In the genomic region with DNA sequence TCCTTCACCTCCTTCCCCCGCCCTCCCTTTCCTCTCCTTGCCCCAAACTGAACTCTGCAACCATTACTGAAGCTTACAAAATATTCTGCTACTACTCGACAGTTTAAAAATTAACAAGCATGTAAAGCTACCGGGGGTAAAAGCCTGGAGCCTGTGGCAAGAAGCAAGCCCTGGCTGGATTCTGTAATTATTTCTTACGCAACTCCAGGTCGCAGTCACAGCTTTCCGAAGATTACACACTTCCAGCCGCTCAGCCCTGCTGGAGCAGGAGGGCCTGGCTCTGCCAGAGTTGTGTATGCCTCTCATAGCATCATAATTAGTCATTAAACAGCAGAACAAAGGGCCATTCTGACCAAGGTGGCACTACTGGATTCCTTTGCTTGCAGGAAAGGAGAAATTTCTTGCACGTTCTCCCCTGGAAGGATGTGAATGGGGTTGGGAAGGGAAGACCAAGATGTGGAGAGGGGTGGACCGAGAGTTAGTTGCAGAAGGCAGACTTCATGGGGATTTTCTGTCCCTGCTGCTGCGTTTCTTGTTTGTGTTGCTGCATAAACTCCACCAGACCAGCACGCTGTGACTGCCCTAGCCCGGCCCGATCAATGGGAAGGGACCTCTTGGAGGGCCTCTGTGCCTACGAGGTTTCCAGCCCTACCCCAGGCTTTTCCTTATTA, we compare ENCODE assay signal across 1 cellular context.
TF ChIP-seq lines count a peak whose summit lies in the region.

No MANE protein-coding gene starts in this region.

TF ChIP-seq in HepG2, 621 proteins besides CTCF, POLR2A, EP300 and RAD21 (continued from another document and continues in another):
- TF ChIP-seq, protein P1, sequence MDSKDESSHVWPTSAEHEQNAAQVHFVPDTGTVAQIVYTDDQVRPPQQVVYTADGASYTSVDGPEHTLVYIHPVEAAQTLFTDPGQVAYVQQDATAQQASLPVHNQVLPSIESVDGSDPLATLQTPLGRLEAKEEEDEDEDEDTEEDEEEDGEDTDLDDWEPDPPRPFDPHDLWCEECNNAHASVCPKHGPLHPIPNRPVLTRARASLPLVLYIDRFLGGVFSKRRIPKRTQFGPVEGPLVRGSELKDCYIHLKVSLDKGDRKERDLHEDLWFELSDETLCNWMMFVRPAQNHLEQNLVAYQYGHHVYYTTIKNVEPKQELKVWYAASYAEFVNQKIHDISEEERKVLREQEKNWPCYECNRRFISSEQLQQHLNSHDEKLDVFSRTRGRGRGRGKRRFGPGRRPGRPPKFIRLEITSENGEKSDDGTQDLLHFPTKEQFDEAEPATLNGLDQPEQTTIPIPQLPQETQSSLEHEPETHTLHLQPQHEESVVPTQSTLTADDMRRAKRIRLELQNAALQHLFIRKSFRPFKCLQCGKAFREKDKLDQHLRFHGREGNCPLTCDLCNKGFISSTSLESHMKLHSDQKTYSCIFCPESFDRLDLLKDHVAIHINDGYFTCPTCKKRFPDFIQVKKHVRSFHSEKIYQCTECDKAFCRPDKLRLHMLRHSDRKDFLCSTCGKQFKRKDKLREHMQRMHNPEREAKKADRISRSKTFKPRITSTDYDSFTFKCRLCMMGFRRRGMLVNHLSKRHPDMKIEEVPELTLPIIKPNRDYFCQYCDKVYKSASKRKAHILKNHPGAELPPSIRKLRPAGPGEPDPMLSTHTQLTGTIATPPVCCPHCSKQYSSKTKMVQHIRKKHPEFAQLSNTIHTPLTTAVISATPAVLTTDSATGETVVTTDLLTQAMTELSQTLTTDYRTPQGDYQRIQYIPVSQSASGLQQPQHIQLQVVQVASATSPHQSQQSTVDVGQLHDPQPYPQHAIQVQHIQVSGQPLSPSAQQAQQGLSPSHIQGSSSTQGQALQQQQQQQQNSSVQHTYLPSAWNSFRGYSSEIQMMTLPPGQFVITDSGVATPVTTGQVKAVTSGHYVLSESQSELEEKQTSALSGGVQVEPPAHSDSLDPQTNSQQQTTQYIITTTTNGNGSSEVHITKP (CRISPR knock-in tag; IDR thresholded peaks at IDR 0.05; ENCODE audit: low read depth): peak; percentile 82; the same call in 1 of the 2 replicates
- TF ChIP-seq, protein P2, sequence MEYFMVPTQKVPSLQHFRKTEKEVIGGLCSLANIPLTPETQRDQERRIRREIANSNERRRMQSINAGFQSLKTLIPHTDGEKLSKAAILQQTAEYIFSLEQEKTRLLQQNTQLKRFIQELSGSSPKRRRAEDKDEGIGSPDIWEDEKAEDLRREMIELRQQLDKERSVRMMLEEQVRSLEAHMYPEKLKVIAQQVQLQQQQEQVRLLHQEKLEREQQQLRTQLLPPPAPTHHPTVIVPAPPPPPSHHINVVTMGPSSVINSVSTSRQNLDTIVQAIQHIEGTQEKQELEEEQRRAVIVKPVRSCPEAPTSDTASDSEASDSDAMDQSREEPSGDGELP (IDR thresholded peaks at IDR 0.05; ENCODE audit: borderline replicate concordance, low read depth): peak; percentile 95
- no peak for TF ChIP-seq ZBTB1 (CRISPR knock-in tag; IDR thresholded peaks at IDR 0.05; ENCODE audit: borderline replicate concordance)
- no peak for TF ChIP-seq CC2D1A (CRISPR knock-in tag; IDR thresholded peaks at IDR 0.05)
- no peak for TF ChIP-seq ZFP36 (IDR thresholded peaks at IDR 0.05; ENCODE audit: borderline replicate concordance, low read depth, low read length, partially characterized antibody)
- no peak for TF ChIP-seq MAFG (CRISPR knock-in tag; IDR thresholded peaks at IDR 0.05)
- TF ChIP-seq, protein P3, sequence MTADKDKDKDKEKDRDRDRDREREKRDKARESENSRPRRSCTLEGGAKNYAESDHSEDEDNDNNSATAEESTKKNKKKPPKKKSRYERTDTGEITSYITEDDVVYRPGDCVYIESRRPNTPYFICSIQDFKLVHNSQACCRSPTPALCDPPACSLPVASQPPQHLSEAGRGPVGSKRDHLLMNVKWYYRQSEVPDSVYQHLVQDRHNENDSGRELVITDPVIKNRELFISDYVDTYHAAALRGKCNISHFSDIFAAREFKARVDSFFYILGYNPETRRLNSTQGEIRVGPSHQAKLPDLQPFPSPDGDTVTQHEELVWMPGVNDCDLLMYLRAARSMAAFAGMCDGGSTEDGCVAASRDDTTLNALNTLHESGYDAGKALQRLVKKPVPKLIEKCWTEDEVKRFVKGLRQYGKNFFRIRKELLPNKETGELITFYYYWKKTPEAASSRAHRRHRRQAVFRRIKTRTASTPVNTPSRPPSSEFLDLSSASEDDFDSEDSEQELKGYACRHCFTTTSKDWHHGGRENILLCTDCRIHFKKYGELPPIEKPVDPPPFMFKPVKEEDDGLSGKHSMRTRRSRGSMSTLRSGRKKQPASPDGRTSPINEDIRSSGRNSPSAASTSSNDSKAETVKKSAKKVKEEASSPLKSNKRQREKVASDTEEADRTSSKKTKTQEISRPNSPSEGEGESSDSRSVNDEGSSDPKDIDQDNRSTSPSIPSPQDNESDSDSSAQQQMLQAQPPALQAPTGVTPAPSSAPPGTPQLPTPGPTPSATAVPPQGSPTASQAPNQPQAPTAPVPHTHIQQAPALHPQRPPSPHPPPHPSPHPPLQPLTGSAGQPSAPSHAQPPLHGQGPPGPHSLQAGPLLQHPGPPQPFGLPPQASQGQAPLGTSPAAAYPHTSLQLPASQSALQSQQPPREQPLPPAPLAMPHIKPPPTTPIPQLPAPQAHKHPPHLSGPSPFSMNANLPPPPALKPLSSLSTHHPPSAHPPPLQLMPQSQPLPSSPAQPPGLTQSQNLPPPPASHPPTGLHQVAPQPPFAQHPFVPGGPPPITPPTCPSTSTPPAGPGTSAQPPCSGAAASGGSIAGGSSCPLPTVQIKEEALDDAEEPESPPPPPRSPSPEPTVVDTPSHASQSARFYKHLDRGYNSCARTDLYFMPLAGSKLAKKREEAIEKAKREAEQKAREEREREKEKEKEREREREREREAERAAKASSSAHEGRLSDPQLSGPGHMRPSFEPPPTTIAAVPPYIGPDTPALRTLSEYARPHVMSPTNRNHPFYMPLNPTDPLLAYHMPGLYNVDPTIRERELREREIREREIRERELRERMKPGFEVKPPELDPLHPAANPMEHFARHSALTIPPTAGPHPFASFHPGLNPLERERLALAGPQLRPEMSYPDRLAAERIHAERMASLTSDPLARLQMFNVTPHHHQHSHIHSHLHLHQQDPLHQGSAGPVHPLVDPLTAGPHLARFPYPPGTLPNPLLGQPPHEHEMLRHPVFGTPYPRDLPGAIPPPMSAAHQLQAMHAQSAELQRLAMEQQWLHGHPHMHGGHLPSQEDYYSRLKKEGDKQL (CRISPR knock-in tag; IDR thresholded peaks at IDR 0.05; ENCODE audit: low read depth): peak; percentile 76; the same call in 1 of the 2 replicates
- TF ChIP-seq, protein P4, sequence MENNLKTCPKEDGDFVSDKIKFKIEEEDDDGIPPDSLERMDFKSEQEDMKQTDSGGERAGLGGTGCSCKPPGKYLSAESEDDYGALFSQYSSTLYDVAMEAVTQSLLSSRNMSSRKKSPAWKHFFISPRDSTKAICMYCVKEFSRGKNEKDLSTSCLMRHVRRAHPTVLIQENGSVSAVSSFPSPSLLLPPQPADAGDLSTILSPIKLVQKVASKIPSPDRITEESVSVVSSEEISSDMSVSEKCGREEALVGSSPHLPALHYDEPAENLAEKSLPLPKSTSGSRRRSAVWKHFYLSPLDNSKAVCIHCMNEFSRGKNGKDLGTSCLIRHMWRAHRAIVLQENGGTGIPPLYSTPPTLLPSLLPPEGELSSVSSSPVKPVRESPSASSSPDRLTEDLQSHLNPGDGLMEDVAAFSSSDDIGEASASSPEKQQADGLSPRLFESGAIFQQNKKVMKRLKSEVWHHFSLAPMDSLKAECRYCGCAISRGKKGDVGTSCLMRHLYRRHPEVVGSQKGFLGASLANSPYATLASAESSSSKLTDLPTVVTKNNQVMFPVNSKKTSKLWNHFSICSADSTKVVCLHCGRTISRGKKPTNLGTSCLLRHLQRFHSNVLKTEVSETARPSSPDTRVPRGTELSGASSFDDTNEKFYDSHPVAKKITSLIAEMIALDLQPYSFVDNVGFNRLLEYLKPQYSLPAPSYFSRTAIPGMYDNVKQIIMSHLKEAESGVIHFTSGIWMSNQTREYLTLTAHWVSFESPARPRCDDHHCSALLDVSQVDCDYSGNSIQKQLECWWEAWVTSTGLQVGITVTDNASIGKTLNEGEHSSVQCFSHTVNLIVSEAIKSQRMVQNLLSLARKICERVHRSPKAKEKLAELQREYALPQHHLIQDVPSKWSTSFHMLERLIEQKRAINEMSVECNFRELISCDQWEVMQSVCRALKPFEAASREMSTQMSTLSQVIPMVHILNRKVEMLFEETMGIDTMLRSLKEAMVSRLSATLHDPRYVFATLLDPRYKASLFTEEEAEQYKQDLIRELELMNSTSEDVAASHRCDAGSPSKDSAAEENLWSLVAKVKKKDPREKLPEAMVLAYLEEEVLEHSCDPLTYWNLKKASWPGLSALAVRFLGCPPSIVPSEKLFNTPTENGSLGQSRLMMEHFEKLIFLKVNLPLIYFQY (CRISPR knock-in tag; IDR thresholded peaks at IDR 0.05; ENCODE audit: borderline replicate concordance): peak; percentile 70
- 0 out of 2 replicates have a peak, but pooled peaks have one; percentile 60 for TF ChIP-seq ZBTB21 (CRISPR knock-in tag; IDR thresholded peaks at IDR 0.05)
- peak; percentile 71 for TF ChIP-seq ATF1 (CRISPR knock-in tag; IDR thresholded peaks at IDR 0.05)
- no peak for TF ChIP-seq IKZF1 (IDR thresholded peaks at IDR 0.05)
- TF ChIP-seq ZNF430 (CRISPR knock-in tag; IDR thresholded peaks at IDR 0.05): peak; percentile 41; the same call in 1 of the 2 replicates
- no peak for TF ChIP-seq HCFC1 (IDR thresholded peaks at IDR 0.05; ENCODE audit: low read depth, low read length)
- TF ChIP-seq SMAD3 (CRISPR knock-in tag; IDR thresholded peaks at IDR 0.05): peak; percentile 96
- TF ChIP-seq, protein P5, sequence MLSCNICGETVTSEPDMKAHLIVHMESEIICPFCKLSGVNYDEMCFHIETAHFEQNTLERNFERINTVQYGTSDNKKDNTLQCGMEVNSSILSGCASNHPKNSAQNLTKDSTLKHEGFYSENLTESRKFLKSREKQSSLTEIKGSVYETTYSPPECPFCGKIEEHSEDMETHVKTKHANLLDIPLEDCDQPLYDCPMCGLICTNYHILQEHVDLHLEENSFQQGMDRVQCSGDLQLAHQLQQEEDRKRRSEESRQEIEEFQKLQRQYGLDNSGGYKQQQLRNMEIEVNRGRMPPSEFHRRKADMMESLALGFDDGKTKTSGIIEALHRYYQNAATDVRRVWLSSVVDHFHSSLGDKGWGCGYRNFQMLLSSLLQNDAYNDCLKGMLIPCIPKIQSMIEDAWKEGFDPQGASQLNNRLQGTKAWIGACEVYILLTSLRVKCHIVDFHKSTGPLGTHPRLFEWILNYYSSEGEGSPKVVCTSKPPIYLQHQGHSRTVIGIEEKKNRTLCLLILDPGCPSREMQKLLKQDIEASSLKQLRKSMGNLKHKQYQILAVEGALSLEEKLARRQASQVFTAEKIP (CRISPR knock-in tag; IDR thresholded peaks at IDR 0.05; ENCODE audit: borderline replicate concordance): no peak
- no peak; the same call in 1 of the 2 replicates for TF ChIP-seq GLI4 (CRISPR knock-in tag; IDR thresholded peaks at IDR 0.05; ENCODE audit: borderline replicate concordance)
- TF ChIP-seq STAT5B (CRISPR knock-in tag; IDR thresholded peaks at IDR 0.05): no peak
- TF ChIP-seq, protein P6, sequence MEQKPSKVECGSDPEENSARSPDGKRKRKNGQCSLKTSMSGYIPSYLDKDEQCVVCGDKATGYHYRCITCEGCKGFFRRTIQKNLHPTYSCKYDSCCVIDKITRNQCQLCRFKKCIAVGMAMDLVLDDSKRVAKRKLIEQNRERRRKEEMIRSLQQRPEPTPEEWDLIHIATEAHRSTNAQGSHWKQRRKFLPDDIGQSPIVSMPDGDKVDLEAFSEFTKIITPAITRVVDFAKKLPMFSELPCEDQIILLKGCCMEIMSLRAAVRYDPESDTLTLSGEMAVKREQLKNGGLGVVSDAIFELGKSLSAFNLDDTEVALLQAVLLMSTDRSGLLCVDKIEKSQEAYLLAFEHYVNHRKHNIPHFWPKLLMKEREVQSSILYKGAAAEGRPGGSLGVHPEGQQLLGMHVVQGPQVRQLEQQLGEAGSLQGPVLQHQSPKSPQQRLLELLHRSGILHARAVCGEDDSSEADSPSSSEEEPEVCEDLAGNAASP (CRISPR knock-in tag; IDR thresholded peaks at IDR 0.05; ENCODE audit: borderline replicate concordance): peak; percentile 93; the same call in 1 of the 2 replicates
- peak; percentile 67 for TF ChIP-seq CCDC6 (CRISPR knock-in tag; IDR thresholded peaks at IDR 0.05)
- TF ChIP-seq ZNF746 (CRISPR knock-in tag; IDR thresholded peaks at IDR 0.05): peak; percentile 97
- TF ChIP-seq IRX3 (CRISPR knock-in tag; IDR thresholded peaks at IDR 0.05; ENCODE audit: borderline replicate concordance, low read depth): no peak
- peak; percentile 68; the same call in 1 of the 2 replicates for TF ChIP-seq ZNF772 (CRISPR knock-in tag; IDR thresholded peaks at IDR 0.05)
- TF ChIP-seq, protein P7, sequence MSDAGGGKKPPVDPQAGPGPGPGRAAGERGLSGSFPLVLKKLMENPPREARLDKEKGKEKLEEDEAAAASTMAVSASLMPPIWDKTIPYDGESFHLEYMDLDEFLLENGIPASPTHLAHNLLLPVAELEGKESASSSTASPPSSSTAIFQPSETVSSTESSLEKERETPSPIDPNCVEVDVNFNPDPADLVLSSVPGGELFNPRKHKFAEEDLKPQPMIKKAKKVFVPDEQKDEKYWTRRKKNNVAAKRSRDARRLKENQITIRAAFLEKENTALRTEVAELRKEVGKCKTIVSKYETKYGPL (CRISPR knock-in tag; IDR thresholded peaks at IDR 0.05): peak; percentile 83; the same call in 1 of the 2 replicates
- TF ChIP-seq ERF (CRISPR knock-in tag; IDR thresholded peaks at IDR 0.05): peak; percentile 69; the same call in 1 of the 2 replicates
- peak; percentile 94 for TF ChIP-seq ZNF124 (CRISPR knock-in tag; IDR thresholded peaks at IDR 0.05)
- peak; percentile 88 for TF ChIP-seq PPARG (CRISPR knock-in tag; conservative IDR thresholded peaks at IDR 0.05)
- TF ChIP-seq MXI1 (IDR thresholded peaks at IDR 0.05; ENCODE audit: borderline replicate concordance, low read depth, low read length): peak; percentile 80; the same call in 1 of the 3 replicates
- TF ChIP-seq FIP1L1 (IDR thresholded peaks at IDR 0.05; ENCODE audit: borderline replicate concordance, insufficient read depth, low read depth, low read length): no peak
- TF ChIP-seq ZNF614 (CRISPR knock-in tag; IDR thresholded peaks at IDR 0.05; ENCODE audit: borderline replicate concordance): peak; percentile 87; the same call in 1 of the 2 replicates
- no peak for TF ChIP-seq ZNF713 (CRISPR knock-in tag; IDR thresholded peaks at IDR 0.05)
